Comparison of ENCODE assay signal across 1 cellular context in genomic region chr6:26594128-26594493, GRCh38.
TF ChIP-seq lines count a peak whose summit lies in the region.

No MANE protein-coding gene starts in this region.

TF ChIP-seq in IMR-90, 13 proteins besides CTCF, POLR2A, EP300 and RAD21:
- peak; percentile 68 for TF ChIP-seq CEBPB (IDR thresholded peaks at IDR 0.05; ENCODE audit: low read depth, low read length)
- no peak for TF ChIP-seq CHD1 (IDR thresholded peaks at IDR 0.05; ENCODE audit: low read depth, low read length)
